ENCODE assay signal across 14 cellular contexts in genomic region chr5:31757813-31758212, GRCh38.
DNase-seq lines count a peak whose midpoint lies in the region; ATAC-seq and TF ChIP-seq lines count a peak whose summit lies in the region.
"Had no signal": no experiment of that assay in that cellular context is flagged by ENCODE, and none has a peak within 500 bp of the region (broad histone marks: within the 10 kb centered on the region; RNA-seq: fewer than 3 reads in every experiment).

No MANE protein-coding gene starts in this region.

- ATAC-seq in SK-N-SH treated with all-trans-retinoic acid at 6 μM for 48 hours = peak; percentile 86
- peak; percentile 20 for ATAC-seq in foreskin keratinocyte
- ATAC-seq in HG03045 (IDR thresholded peaks at IDR 0.05; ENCODE audit: unreplicated experiment) = no peak

- no peak overlapping the region for H3K27ac ChIP-seq in foreskin keratinocyte
- H3K27ac ChIP-seq: BLaER1, RWPE1 had no signal

- DNase-seq in HFF-Myc (ENCODE audit: extremely low read depth, low read depth) (peak; percentile 15), foreskin keratinocyte (no peak), retina (peak; percentile 36), anterior cingulate cortex (lab: John Stamatoyannopoulos, UW) (no peak), SKM-1 (lab: John Stamatoyannopoulos, UW; ENCODE audit: unreplicated experiment) (no peak)
- DNase-seq: HFFc6, KBM-7, NCI-H1436 treated with DMSO at 0.1 percent for 48 hours, NCI-H2081 treated with DMSO at 0.1 percent for 48 hours, NCI-H524 treated with DMSO at 0.1 percent for 48 hours had no signal

- no peak for TF ChIP-seq CTCF in HFF-Myc (IDR thresholded peaks at IDR 0.05; ENCODE audit: low read depth, low read length, missing control alignments)
- no peak for TF ChIP-seq CTCF in foreskin keratinocyte (conservative IDR thresholded peaks at IDR 0.05)

- H3K4me3 ChIP-seq in HFF-Myc (replicated peaks; ENCODE audit: low read depth, low read length) = no peak overlapping the region
- H3K4me3 ChIP-seq: BLaER1 had no signal

- H3K4me1 ChIP-seq in foreskin keratinocyte = no peaks in the 10 kb centered on the region
- H3K4me1 ChIP-seq: BLaER1 had no signal

- H3K27me3 ChIP-seq in foreskin keratinocyte = peaks cover 2% of the 10 kb centered on the region
- H3K27me3 ChIP-seq: BLaER1 had no signal

TF ChIP-seq in SK-N-SH treated with all-trans-retinoic acid at 6 μM for 48 hours, 23 proteins besides CTCF, POLR2A, EP300 and RAD21:
- TF ChIP-seq TCF4 (CRISPR knock-in tag; IDR thresholded peaks at IDR 0.05; ENCODE audit: borderline replicate concordance) (peak; percentile 94), TSHZ2 (CRISPR knock-in tag; IDR thresholded peaks at IDR 0.05) (peak; percentile 91), ZNF8 (CRISPR knock-in tag; IDR thresholded peaks at IDR 0.05) (no peak)

Comparison
In these comparisons a context has a peak if more than half of its experiments do, and no peak if none do; other contexts are left out.
1. DNase-seq: peak in HFF-Myc (single experiment) and retina (single experiment); none in foreskin keratinocyte (0 of 2), anterior cingulate cortex (0 of 58) and SKM-1 (single experiment).